In genomic region chr18:79694206-79694894, GRCh38 we compare ENCODE assay signal across 7 cellular contexts. TPM values are rescaled to one million over a fixed set of nuclear protein-coding genes. Genes with fewer than 3 reads are reported as not detected.
DNase-seq lines count a peak whose midpoint lies in the region; ATAC-seq and TF ChIP-seq lines count a peak whose summit lies in the region.
"Not testable (repeated sequence)": the region's sequence is repeated elsewhere in the genome, so short reads cannot be mapped to it uniquely, and the experiment has no call there.

No MANE protein-coding gene starts in this region.

- H3K4me3 Mint-ChIP-seq in T-helper 17 cell; endothelial cell (ENCODE audit: unreplicated experiment); stimulated activated naive CD8-positive, alpha-beta T cell treated with anti-CD3 and anti-CD28 coated beads, Interleukin-15, amount 100 ng/mL, for 72 hours: not testable (repeated sequence)

- H3K27ac Mint-ChIP-seq in T-helper 17 cell (peak overlapping the region; percentile 19), endothelial cell (ENCODE audit: unreplicated experiment) (peak overlapping the region; percentile 61)
- peak overlapping the region in 1 of 2 donors; percentile 63 for H3K27ac Mint-ChIP-seq in stimulated activated naive CD8-positive, alpha-beta T cell treated with anti-CD3 and anti-CD28 coated beads, Interleukin-15, amount 100 ng/mL, for 72 hours

- TF ChIP-seq CTCF in endothelial cell (IDR thresholded peaks at IDR 0.05; ENCODE audit: unreplicated experiment); osteoblast (IDR thresholded peaks at IDR 0.05; ENCODE audit: extremely low read depth, low read depth, low read length): not testable (repeated sequence)

- H3K27me3 ChIP-seq in osteoblast (ENCODE audit: insufficient read depth, low read length): not testable (repeated sequence)

- not testable (repeated sequence) for H3K4me2 ChIP-seq in osteoblast (ENCODE audit: insufficient read depth, low read length)

- H3K9me3 Mint-ChIP-seq in endothelial cell (ENCODE audit: unreplicated experiment); stimulated activated naive CD8-positive, alpha-beta T cell treated with anti-CD3 and anti-CD28 coated beads, Interleukin-15, amount 100 ng/mL, for 72 hours: not testable (repeated sequence)

- DNase-seq in AG08396 (ENCODE audit: low spot score): peak; percentile 70
- not testable (repeated sequence) for DNase-seq in T-helper 17 cell; endothelial cell (ENCODE audit: low spot score); left ventricle myocardium superior; stimulated activated naive CD8-positive, alpha-beta T cell treated with anti-CD3 and anti-CD28 coated beads, Interleukin-15, amount 100 ng/mL, for 72 hours
- DNase-seq in activated effector memory CD4-positive, alpha-beta T cell treated with anti-CD3 and anti-CD28 coated beads, Interleukin-2, amount 50 U/mL, for 16 hours: peak; percentile 37
- DNase-seq in osteoblast (ENCODE audit: insufficient read length, low spot score, missing footprints): peak; percentile 35

- H3K27me3 Mint-ChIP-seq in T-helper 17 cell; stimulated activated naive CD8-positive, alpha-beta T cell treated with anti-CD3 and anti-CD28 coated beads, Interleukin-15, amount 100 ng/mL, for 72 hours: not testable (repeated sequence)
- H3K27me3 Mint-ChIP-seq in endothelial cell (ENCODE audit: unreplicated experiment): peaks cover 12% of the 10 kb centered on the region

- not testable (repeated sequence) for H3K27ac ChIP-seq in osteoblast (ENCODE audit: low read depth, low read length)

- H3K4me1 Mint-ChIP-seq in T-helper 17 cell: peaks cover 20% of the 10 kb centered on the region
- not testable (repeated sequence) for H3K4me1 Mint-ChIP-seq in endothelial cell (ENCODE audit: unreplicated experiment)
- peaks cover 41% of the 10 kb centered on the region for H3K4me1 Mint-ChIP-seq in stimulated activated naive CD8-positive, alpha-beta T cell treated with anti-CD3 and anti-CD28 coated beads, Interleukin-15, amount 100 ng/mL, for 72 hours

- not testable (repeated sequence) for ATAC-seq in T-helper 17 cell
- ATAC-seq in left ventricle myocardium superior: peak; percentile 12
- ATAC-seq in stimulated activated naive CD8-positive, alpha-beta T cell treated with anti-CD3 and anti-CD28 coated beads, Interleukin-15, amount 100 ng/mL, for 72 hours: peak; percentile 68

- H3K4me3 ChIP-seq in osteoblast (ENCODE audit: insufficient read depth, low read length): not testable (repeated sequence)

- H3K36me3 ChIP-seq in osteoblast (ENCODE audit: insufficient read depth, low read length): peaks cover 18% of the 10 kb centered on the region

- not testable (repeated sequence) for H2AFZ ChIP-seq in osteoblast (ENCODE audit: low read length)

- H3K36me3 Mint-ChIP-seq in T-helper 17 cell (ENCODE audit: low read depth): not testable (repeated sequence)
- H3K36me3 Mint-ChIP-seq in endothelial cell (ENCODE audit: low read depth, unreplicated experiment): peaks cover 25% of the 10 kb centered on the region

- H3K4me1 ChIP-seq in osteoblast (ENCODE audit: insufficient read depth, low read length): not testable (repeated sequence)

- H4K20me1 ChIP-seq in osteoblast (ENCODE audit: insufficient read depth, low read length): peaks cover 28% of the 10 kb centered on the region

- intact Hi-C loops in left ventricle myocardium superior (cut with micrococcal nuclease): not testable (repeated sequence)

- peaks cover 52% of the 10 kb centered on the region for H3K79me2 ChIP-seq in osteoblast (ENCODE audit: insufficient read depth, low read length)

- not testable (repeated sequence) for H3K9me3 ChIP-seq in T-helper 17 cell (ENCODE audit: control insufficient read depth, low read length, poor library complexity, severe bottlenecking); osteoblast (ENCODE audit: low read depth, low read length)

RNA-seq across cellular contexts. Expression of gene CTDP1, which starts 14.7 kb away (rescaled TPM):
- total RNA-seq in T-helper 17 cell (10 to 100 TPM; 61.0 to 65.1 TPM), endothelial cell (ENCODE audit: unreplicated experiment) (34.2 TPM), left ventricle myocardium superior (10.2 TPM), osteoblast (25.0 and 26.8 TPM in 2 replicates)
